In the genomic region with DNA sequence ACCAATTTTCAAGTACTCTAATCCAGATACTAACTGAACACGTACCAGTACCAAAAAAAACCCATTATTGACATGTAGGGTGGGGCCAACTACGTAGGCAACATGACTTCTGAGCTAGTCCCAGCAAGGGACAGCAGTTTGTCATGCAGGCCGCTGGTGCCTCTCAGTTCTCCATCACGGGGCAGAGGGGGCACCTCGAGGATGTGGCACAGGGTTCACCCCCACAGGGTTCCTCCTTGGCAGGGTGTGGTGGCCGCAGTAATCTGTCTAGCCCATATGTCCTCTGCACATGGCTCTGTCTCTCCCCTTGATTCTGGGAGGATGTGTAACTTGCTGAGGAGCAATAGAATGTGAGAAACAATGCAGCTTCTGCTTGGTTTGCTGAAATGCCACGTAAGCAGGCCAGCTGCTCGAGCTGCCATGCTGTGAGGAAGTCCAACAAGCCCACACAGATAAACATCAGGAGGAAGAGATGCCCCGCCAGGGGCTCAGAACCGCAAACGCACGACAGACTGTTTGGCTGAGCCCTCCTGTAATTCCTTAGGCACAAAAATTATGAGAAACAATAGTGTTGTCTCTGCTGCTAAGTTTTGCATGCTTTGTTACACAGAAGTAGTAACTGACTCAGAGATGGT, we compare ENCODE assay signal across 1 cellular context.
TF ChIP-seq lines count a peak whose summit lies in the region.

No MANE protein-coding gene starts in this region.

TF ChIP-seq in SK-N-SH treated with all-trans-retinoic acid at 6 μM for 48 hours, 23 proteins besides CTCF, POLR2A, EP300 and RAD21 (continued from another document):
- TF ChIP-seq, protein P1, sequence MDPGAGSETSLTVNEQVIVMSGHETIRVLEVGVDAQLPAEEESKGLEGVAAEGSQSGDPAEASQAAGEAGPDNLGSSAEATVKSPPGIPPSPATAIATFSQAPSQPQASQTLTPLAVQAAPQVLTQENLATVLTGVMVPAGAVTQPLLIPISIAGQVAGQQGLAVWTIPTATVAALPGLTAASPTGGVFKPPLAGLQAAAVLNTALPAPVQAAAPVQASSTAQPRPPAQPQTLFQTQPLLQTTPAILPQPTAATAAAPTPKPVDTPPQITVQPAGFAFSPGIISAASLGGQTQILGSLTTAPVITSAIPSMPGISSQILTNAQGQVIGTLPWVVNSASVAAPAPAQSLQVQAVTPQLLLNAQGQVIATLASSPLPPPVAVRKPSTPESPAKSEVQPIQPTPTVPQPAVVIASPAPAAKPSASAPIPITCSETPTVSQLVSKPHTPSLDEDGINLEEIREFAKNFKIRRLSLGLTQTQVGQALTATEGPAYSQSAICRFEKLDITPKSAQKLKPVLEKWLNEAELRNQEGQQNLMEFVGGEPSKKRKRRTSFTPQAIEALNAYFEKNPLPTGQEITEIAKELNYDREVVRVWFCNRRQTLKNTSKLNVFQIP (CRISPR knock-in tag; IDR thresholded peaks at IDR 0.05; ENCODE audit: borderline replicate concordance, low read depth), result no peak
- TF ChIP-seq CSDC2 (CRISPR knock-in tag; IDR thresholded peaks at IDR 0.05), result no peak
